In genomic region chr4:140335076-140335475, GRCh38 we compare ENCODE assay signal across 23 cellular contexts.
"Had no signal": no experiment of that assay in that cellular context is flagged by ENCODE, and none has a peak within 500 bp of the region (broad histone marks: within the 10 kb centered on the region; RNA-seq: fewer than 3 reads in every experiment).

No MANE protein-coding gene starts in this region.

- H3K9me3 ChIP-seq: ascending aorta had no signal

- H3K36me3 Mint-ChIP-seq: activated CD4-positive, alpha-beta memory T cell treated with anti-CD3 and anti-CD28 coated beads for 36 hours; activated naive CD4-positive, alpha-beta T cell treated with anti-CD3 and anti-CD28 coated beads, Interleukin-2, amount 50 U/mL, for 72 hours had no signal

- H3K36me3 ChIP-seq: ascending aorta had no signal

- FAIRE-seq: colon, RCC 7860 had no signal

- H3K4me1 ChIP-seq: ascending aorta had no signal

- H3K9me3 Mint-ChIP-seq: activated CD4-positive, alpha-beta memory T cell treated with anti-CD3 and anti-CD28 coated beads for 36 hours; activated CD4-positive, alpha-beta T cell treated with anti-CD3 and anti-CD28 coated beads, Interleukin-2, amount 10 ng/mL, durations not matched to agents 7 days and 5 days; activated naive CD4-positive, alpha-beta T cell treated with anti-CD3 and anti-CD28 coated beads, Interleukin-2, amount 50 U/mL, for 72 hours; activated naive CD8-positive, alpha-beta T cell treated with anti-CD3 and anti-CD28 coated beads, Interleukin-2, amount 50 U/mL, for 24 hours; activated T-cell treated with anti-CD3 and anti-CD28 coated beads, Interleukin-2, amount 50 U/mL, for 4 hours; T-helper 1 cell treated with Interleukin-12 subunit alpha and Interleukin-12 subunit beta and Interleukin-4 antibody, amounts not matched to agents 30 μg/mL and 1 μg/mL, for 36 hours had no signal

- H3K4me3 Mint-ChIP-seq: activated CD4-positive, alpha-beta memory T cell treated with anti-CD3 and anti-CD28 coated beads for 36 hours; activated CD4-positive, alpha-beta T cell treated with anti-CD3 and anti-CD28 coated beads, Interleukin-2, amount 10 ng/mL, durations not matched to agents 7 days and 5 days; activated naive CD8-positive, alpha-beta T cell treated with anti-CD3 and anti-CD28 coated beads, Interleukin-2, amount 50 U/mL, for 24 hours; activated T-cell treated with anti-CD3 and anti-CD28 coated beads, Interleukin-2, amount 50 U/mL, for 4 hours; T-helper 1 cell treated with Interleukin-12 subunit alpha and Interleukin-12 subunit beta and Interleukin-4 antibody, amounts not matched to agents 30 μg/mL and 1 μg/mL, for 36 hours had no signal

- ATAC-seq: activated naive CD4-positive, alpha-beta T cell treated with anti-CD3 and anti-CD28 coated beads, Interleukin-2, amount 50 U/mL, for 72 hours; activated naive CD8-positive, alpha-beta T cell treated with anti-CD3 and anti-CD28 coated beads, Interleukin-2, amount 50 U/mL, for 24 hours; activated T-cell treated with anti-CD3 and anti-CD28 coated beads, Interleukin-2, amount 50 U/mL, for 4 hours; PC-3 had no signal

- DNase-seq: activated CD4-positive, alpha-beta memory T cell treated with anti-CD3 and anti-CD28 coated beads for 36 hours; activated CD4-positive, alpha-beta T cell treated with anti-CD3 and anti-CD28 coated beads, Interleukin-2, amount 10 ng/mL, durations not matched to agents 7 days and 5 days; activated CD4-positive, CD25-positive, alpha-beta regulatory T cell; activated CD8-positive, alpha-beta memory T cell treated with anti-CD3 and anti-CD28 coated beads for 24 hours; activated effector memory CD4-positive, alpha-beta T cell treated with anti-CD3 and anti-CD28 coated beads, Interleukin-2, amount 50 U/mL, for 16 hours; activated naive CD4-positive, alpha-beta T cell treated with Interleukin-2 at 50 U/mL for 16 hours; activated naive CD8-positive, alpha-beta T cell treated with anti-CD3 and anti-CD28 coated beads, Interleukin-2, amount 50 U/mL, for 24 hours; activated T-cell treated with anti-CD3 and anti-CD28 coated beads, Interleukin-2, amount 50 U/mL, for 4 hours; amniotic stem cell; cerebellar nuclear complex; NCI-H1092; NCI-H1417; NCI-H1930; NCI-H510A treated with DMSO at 0.1 percent for 48 hours; NCI-H69; PC-3; SHP77 treated with DMSO at 0.1 percent for 48 hours; T-helper 9 cell had no signal

- H3K27me3 ChIP-seq: ascending aorta had no signal

- H3K27ac Mint-ChIP-seq: activated CD4-positive, alpha-beta memory T cell treated with anti-CD3 and anti-CD28 coated beads for 36 hours; activated CD4-positive, alpha-beta T cell treated with anti-CD3 and anti-CD28 coated beads, Interleukin-2, amount 10 ng/mL, durations not matched to agents 7 days and 5 days; activated naive CD4-positive, alpha-beta T cell treated with anti-CD3 and anti-CD28 coated beads, Interleukin-2, amount 50 U/mL, for 72 hours; activated naive CD8-positive, alpha-beta T cell treated with anti-CD3 and anti-CD28 coated beads, Interleukin-2, amount 50 U/mL, for 24 hours; T-helper 1 cell treated with Interleukin-12 subunit alpha and Interleukin-12 subunit beta and Interleukin-4 antibody, amounts not matched to agents 30 μg/mL and 1 μg/mL, for 36 hours had no signal

- H3K27ac ChIP-seq: ascending aorta had no signal

- H3K4me3 ChIP-seq: ascending aorta had no signal
